In the genomic region with DNA sequence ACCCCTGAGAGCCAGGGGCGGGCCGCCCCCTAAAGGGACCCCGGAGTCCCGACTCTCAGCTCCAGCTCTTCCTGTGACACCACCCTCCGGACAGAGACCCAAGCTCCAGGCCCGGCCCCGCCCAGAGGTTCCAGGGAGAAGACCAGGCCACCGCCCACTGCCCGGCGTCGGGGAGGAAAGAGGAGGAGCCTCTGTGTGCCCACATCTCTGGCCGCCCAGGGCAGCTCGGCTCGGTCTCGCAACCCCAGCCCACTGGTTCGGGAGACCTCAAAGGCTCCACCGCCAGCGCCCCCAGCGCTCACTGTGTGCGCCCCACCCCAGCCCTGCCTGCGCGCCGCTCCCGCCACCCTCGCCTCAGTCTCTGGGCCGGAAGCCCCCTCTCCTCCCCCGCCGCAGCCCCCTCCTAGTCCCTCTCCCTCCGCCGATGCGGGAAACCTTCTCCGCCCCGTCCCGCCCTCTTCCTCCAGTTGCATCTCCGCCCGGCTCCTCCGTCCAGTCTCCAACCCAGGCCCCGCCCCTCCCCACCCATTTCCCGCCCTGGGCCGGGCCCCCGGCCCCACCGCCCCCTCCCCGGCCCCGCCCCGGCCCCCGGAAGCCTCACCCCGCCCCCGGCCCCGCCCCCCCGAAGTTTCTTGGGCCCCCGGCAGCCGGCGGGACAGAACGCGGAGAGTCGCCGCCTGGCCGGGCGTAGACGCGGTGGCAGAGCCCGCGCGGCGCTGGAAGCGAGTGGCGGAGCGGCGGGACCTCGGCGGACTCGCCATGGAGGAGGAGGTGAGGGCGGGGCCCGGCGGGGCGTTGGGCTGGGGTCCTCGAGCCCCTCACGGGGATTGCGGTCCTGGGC, we compare ENCODE assay signal across 8 cellular contexts.
A peak's percentile ranks its signal among the peaks of the same experiment; 100 is the strongest.
DNase-seq lines count a peak whose midpoint lies in the region; ATAC-seq lines count a peak whose summit lies in the region.

A gene with protein sequence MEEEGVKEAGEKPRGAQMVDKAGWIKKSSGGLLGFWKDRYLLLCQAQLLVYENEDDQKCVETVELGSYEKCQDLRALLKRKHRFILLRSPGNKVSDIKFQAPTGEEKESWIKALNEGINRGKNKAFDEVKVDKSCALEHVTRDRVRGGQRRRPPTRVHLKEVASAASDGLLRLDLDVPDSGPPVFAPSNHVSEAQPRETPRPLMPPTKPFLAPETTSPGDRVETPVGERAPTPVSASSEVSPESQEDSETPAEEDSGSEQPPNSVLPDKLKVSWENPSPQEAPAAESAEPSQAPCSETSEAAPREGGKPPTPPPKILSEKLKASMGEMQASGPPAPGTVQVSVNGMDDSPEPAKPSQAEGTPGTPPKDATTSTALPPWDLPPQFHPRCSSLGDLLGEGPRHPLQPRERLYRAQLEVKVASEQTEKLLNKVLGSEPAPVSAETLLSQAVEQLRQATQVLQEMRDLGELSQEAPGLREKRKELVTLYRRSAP (plus strand): TSS at position 658 of the 841 bp plus-strand sequence. CDS start 102 bp downstream, at position 760.

- ATAC-seq in GM19035 (IDR thresholded peaks at IDR 0.05; ENCODE audit: unreplicated experiment), result peak; percentile 62
- peak; percentile 62 for ATAC-seq in HG03342 (IDR thresholded peaks at IDR 0.05; ENCODE audit: unreplicated experiment)

- peak within 1 kb of the TSS; percentile 93 for H3K27ac ChIP-seq in cingulate gyrus (ENCODE audit: low read depth, low read length)

- DNase-seq in AG20443 (ENCODE audit: low spot score), result peak; percentile 96
- DNase-seq in NCI-H524 treated with DMSO at 0.1 percent for 48 hours (lab: John Stamatoyannopoulos, UW), result peak; percentile 72
- DNase-seq in activated CD4-positive, alpha-beta T cell treated with anti-CD3 and anti-CD28 coated beads for 4 hours, result peak; percentile 77 to 85
- peak; percentile 92 for DNase-seq in kidney tubule cell (ENCODE audit: low spot score)
- peak; percentile 61 to 79 for DNase-seq in stimulated activated CD4-positive, alpha-beta T cell treated with anti-CD3 and anti-CD28 coated beads, Interleukin-1b, Interleukin-23, amount 100 ng/mL, for 1 hour (ENCODE audit: low read depth in 2 of 2)

Comparison
In these comparisons a context has a peak if more than half of its experiments do, and no peak if none do; other contexts are left out.
1. Peak in every context shown above with its lines: DNase-seq, ATAC-seq and H3K27ac ChIP-seq.